1 cellular context compared by ENCODE assay signal in the genomic region with DNA sequence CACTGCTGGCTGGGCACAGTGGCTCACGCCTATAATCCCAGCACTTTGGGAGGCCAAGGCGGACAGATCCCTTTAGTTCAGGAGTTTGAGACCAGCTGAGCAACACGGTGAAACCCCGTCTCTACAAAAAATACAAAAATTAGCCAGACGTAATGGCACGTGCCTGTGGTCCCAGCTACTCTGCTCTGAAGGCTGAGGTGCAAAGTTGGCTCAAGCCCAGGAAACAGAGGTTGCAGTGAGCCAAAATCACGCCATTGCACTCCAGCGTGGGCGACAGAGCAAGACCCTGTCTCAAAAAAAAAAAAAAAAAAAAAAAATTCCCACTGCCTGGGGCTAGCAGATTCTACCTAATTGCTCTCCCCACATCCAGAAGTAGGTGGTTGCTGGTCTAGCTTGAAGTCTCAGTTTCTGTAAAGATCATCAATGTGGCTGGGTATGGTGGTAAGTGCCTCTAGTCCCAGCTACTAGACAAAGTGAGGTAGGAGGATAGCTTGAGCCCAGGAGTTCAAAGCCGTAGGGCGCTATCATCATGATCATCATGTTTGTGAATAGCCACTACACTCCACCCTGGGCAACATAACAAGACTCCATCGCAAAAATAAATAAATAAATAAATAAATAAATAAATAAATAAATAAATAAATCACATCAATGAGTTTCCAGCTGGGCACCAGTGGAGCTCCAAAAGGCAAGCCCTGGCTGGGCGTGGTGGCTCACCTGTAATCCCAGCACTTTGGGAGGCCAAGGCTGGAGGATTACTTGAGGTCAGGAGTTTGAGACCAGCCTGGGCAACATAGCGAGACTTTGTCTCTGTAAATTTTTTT.
TF ChIP-seq lines count a peak whose summit lies in the region.

No MANE protein-coding gene starts in this region.

TF ChIP-seq in GM23338, 12 proteins besides CTCF, POLR2A, EP300 and RAD21:
- TF ChIP-seq, protein P1, sequence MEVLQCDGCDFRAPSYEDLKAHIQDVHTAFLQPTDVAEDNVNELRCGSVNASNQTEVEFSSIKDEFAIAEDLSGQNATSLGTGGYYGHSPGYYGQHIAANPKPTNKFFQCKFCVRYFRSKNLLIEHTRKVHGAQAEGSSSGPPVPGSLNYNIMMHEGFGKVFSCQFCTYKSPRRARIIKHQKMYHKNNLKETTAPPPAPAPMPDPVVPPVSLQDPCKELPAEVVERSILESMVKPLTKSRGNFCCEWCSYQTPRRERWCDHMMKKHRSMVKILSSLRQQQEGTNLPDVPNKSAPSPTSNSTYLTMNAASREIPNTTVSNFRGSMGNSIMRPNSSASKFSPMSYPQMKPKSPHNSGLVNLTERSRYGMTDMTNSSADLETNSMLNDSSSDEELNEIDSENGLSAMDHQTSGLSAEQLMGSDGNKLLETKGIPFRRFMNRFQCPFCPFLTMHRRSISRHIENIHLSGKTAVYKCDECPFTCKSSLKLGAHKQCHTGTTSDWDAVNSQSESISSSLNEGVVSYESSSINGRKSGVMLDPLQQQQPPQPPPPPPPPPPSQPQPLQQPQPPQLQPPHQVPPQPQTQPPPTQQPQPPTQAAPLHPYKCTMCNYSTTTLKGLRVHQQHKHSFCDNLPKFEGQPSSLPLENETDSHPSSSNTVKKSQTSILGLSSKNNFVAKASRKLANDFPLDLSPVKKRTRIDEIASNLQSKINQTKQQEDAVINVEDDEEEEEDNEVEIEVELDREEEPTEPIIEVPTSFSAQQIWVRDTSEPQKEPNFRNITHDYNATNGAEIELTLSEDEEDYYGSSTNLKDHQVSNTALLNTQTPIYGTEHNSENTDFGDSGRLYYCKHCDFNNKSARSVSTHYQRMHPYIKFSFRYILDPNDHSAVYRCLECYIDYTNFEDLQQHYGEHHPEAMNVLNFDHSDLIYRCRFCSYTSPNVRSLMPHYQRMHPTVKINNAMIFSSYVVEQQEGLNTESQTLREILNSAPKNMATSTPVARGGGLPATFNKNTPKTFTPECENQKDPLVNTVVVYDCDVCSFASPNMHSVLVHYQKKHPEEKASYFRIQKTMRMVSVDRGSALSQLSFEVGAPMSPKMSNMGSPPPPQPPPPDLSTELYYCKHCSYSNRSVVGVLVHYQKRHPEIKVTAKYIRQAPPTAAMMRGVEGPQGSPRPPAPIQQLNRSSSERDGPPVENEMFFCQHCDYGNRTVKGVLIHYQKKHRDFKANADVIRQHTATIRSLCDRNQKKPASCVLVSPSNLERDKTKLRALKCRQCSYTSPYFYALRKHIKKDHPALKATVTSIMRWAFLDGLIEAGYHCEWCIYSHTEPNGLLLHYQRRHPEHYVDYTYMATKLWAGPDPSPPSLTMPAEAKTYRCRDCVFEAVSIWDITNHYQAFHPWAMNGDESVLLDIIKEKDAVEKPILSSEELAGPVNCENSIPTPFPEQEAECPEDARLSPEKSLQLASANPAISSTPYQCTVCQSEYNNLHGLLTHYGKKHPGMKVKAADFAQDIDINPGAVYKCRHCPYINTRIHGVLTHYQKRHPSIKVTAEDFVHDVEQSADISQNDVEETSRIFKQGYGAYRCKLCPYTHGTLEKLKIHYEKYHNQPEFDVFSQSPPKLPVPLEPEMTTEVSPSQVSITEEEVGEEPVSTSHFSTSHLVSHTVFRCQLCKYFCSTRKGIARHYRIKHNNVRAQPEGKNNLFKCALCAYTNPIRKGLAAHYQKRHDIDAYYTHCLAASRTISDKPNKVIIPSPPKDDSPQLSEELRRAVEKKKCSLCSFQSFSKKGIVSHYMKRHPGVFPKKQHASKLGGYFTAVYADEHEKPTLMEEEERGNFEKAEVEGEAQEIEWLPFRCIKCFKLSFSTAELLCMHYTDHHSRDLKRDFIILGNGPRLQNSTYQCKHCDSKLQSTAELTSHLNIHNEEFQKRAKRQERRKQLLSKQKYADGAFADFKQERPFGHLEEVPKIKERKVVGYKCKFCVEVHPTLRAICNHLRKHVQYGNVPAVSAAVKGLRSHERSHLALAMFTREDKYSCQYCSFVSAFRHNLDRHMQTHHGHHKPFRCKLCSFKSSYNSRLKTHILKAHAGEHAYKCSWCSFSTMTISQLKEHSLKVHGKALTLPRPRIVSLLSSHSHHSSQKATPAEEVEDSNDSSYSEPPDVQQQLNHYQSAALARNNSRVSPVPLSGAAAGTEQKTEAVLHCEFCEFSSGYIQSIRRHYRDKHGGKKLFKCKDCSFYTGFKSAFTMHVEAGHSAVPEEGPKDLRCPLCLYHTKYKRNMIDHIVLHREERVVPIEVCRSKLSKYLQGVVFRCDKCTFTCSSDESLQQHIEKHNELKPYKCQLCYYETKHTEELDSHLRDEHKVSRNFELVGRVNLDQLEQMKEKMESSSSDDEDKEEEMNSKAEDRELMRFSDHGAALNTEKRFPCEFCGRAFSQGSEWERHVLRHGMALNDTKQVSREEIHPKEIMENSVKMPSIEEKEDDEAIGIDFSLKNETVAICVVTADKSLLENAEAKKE (CRISPR knock-in tag; IDR thresholded peaks at IDR 0.05), result no peak
- TF ChIP-seq NANOG (IDR thresholded peaks at IDR 0.05; ENCODE audit: borderline replicate concordance), result no peak
- TF ChIP-seq, protein P2, sequence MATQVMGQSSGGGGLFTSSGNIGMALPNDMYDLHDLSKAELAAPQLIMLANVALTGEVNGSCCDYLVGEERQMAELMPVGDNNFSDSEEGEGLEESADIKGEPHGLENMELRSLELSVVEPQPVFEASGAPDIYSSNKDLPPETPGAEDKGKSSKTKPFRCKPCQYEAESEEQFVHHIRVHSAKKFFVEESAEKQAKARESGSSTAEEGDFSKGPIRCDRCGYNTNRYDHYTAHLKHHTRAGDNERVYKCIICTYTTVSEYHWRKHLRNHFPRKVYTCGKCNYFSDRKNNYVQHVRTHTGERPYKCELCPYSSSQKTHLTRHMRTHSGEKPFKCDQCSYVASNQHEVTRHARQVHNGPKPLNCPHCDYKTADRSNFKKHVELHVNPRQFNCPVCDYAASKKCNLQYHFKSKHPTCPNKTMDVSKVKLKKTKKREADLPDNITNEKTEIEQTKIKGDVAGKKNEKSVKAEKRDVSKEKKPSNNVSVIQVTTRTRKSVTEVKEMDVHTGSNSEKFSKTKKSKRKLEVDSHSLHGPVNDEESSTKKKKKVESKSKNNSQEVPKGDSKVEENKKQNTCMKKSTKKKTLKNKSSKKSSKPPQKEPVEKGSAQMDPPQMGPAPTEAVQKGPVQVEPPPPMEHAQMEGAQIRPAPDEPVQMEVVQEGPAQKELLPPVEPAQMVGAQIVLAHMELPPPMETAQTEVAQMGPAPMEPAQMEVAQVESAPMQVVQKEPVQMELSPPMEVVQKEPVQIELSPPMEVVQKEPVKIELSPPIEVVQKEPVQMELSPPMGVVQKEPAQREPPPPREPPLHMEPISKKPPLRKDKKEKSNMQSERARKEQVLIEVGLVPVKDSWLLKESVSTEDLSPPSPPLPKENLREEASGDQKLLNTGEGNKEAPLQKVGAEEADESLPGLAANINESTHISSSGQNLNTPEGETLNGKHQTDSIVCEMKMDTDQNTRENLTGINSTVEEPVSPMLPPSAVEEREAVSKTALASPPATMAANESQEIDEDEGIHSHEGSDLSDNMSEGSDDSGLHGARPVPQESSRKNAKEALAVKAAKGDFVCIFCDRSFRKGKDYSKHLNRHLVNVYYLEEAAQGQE (IDR thresholded peaks at IDR 0.05; ENCODE audit: unreplicated experiment), result no peak
- TF ChIP-seq CREB1 (CRISPR knock-in tag; IDR thresholded peaks at IDR 0.05; ENCODE audit: low read depth), result no peak
- TF ChIP-seq EZH2phosphoT487 (IDR thresholded peaks at IDR 0.05; ENCODE audit: unreplicated experiment), result no peak
- no peak for TF ChIP-seq POLR2AphosphoS5 (IDR thresholded peaks at IDR 0.05; ENCODE audit: low read depth)
- no peak for TF ChIP-seq ZNF331 (CRISPR knock-in tag; IDR thresholded peaks at IDR 0.05; ENCODE audit: low read depth)
- TF ChIP-seq EZH2 (IDR thresholded peaks at IDR 0.05; ENCODE audit: low read depth, unreplicated experiment), result no peak
- TF ChIP-seq STAT1 (IDR thresholded peaks at IDR 0.05; ENCODE audit: unreplicated experiment), result no peak
- TF ChIP-seq JUNB (IDR thresholded peaks at IDR 0.05; ENCODE audit: unreplicated experiment), result no peak
- TF ChIP-seq ZNF114 (CRISPR knock-in tag; IDR thresholded peaks at IDR 0.05), result no peak
- TF ChIP-seq, protein P3, sequence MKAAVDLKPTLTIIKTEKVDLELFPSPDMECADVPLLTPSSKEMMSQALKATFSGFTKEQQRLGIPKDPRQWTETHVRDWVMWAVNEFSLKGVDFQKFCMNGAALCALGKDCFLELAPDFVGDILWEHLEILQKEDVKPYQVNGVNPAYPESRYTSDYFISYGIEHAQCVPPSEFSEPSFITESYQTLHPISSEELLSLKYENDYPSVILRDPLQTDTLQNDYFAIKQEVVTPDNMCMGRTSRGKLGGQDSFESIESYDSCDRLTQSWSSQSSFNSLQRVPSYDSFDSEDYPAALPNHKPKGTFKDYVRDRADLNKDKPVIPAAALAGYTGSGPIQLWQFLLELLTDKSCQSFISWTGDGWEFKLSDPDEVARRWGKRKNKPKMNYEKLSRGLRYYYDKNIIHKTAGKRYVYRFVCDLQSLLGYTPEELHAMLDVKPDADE (IDR thresholded peaks at IDR 0.05), result no peak
TF ChIP-seq in GM23338: peak in this region for 0.
